In the genomic region with DNA sequence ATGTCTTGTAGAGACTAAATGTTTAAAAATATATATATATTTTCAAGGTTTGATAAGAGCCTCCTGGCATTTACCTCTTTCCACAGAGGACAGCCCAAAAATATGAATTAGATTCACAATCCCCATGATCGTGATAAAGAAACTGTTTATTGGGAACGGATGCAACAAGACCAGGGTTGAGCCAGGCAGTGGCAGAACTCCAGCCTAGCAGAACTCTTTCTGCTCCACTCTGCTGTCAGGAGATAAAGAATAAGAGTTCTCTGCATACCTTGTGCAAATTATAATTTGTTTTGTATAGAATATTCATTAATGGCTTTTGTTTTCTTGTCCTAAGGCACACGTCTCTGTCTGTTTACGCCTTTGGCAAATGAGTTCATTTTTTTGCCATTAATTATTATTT, we compare ENCODE assay signal across 1 cellular context.
TF ChIP-seq lines count a peak whose summit lies in the region.

No MANE protein-coding gene starts in this region.

TF ChIP-seq in GM23338, 12 proteins besides CTCF, POLR2A, EP300 and RAD21 (continued from another document):
- TF ChIP-seq ZNF462 (CRISPR knock-in tag; IDR thresholded peaks at IDR 0.05) (no peak), ZNF114 (CRISPR knock-in tag; IDR thresholded peaks at IDR 0.05) (no peak)
TF ChIP-seq in GM23338: peak in this region for 0.
